Comparison of ENCODE assay signal across 1 cellular context in the genomic region with DNA sequence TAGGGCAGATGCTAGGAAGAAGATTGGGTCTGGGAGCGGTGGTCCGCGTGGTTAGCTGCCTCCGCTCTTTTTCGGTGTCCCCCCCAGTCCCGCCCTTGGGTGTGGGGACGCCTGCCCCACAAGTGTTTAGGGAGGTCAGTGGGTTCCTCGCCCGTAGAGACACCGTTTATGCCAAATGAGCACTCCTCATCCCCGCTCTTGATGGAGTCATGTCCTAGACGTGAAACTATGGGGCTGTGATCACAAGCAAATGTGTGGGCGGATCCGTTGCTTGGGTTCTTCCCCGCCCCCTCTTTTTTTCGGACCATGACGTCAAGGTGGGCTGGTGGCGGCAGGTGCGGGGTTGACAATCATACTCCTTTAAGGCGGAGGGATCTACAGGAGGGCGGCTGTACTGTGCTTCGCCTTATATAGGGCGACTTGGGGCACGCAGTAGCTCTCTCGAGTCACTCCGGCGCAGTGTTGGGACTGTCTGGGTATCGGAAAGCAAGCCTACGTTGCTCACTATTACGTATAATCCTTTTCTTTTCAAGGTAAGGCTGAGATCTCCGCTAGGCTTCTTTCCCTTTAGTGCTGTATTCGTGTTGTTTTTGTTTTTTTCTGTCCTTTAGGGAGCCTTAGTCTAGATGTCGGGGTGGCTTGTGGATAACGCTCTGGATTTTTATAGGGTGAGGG.
TF ChIP-seq lines count a peak whose summit lies in the region.

A gene (plus strand): TSS at position 439 of the 675 bp plus-strand sequence. CDS start 1,529 bp downstream, outside the sequence.

TF ChIP-seq in HepG2, 621 proteins besides CTCF, POLR2A, EP300 and RAD21 (continued from another document and continues in another):
- TF ChIP-seq, protein P1, sequence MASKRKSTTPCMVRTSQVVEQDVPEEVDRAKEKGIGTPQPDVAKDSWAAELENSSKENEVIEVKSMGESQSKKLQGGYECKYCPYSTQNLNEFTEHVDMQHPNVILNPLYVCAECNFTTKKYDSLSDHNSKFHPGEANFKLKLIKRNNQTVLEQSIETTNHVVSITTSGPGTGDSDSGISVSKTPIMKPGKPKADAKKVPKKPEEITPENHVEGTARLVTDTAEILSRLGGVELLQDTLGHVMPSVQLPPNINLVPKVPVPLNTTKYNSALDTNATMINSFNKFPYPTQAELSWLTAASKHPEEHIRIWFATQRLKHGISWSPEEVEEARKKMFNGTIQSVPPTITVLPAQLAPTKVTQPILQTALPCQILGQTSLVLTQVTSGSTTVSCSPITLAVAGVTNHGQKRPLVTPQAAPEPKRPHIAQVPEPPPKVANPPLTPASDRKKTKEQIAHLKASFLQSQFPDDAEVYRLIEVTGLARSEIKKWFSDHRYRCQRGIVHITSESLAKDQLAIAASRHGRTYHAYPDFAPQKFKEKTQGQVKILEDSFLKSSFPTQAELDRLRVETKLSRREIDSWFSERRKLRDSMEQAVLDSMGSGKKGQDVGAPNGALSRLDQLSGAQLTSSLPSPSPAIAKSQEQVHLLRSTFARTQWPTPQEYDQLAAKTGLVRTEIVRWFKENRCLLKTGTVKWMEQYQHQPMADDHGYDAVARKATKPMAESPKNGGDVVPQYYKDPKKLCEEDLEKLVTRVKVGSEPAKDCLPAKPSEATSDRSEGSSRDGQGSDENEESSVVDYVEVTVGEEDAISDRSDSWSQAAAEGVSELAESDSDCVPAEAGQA (IDR thresholded peaks at IDR 0.05; ENCODE audit: low read depth), result peak; percentile 83
- TF ChIP-seq, protein P1 (CRISPR knock-in tag; IDR thresholded peaks at IDR 0.05; ENCODE audit: borderline replicate concordance), result 0 out of 2 replicates have a peak, but pooled peaks have one; percentile 52
- TF ChIP-seq HMG20A (CRISPR knock-in tag; IDR thresholded peaks at IDR 0.05; ENCODE audit: borderline replicate concordance), result no peak
- TF ChIP-seq, protein P2, sequence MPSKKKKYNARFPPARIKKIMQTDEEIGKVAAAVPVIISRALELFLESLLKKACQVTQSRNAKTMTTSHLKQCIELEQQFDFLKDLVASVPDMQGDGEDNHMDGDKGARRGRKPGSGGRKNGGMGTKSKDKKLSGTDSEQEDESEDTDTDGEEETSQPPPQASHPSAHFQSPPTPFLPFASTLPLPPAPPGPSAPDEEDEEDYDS (CRISPR knock-in tag; IDR thresholded peaks at IDR 0.05), result peak; percentile 100
- TF ChIP-seq ZNF83 (CRISPR knock-in tag; IDR thresholded peaks at IDR 0.05; ENCODE audit: borderline replicate concordance), result 0 out of 2 replicates have a peak, but pooled peaks have one; percentile 8
- peak; percentile 92 for TF ChIP-seq GATA4 (IDR thresholded peaks at IDR 0.05; ENCODE audit: borderline replicate concordance, low read depth)
- TF ChIP-seq, protein P3, sequence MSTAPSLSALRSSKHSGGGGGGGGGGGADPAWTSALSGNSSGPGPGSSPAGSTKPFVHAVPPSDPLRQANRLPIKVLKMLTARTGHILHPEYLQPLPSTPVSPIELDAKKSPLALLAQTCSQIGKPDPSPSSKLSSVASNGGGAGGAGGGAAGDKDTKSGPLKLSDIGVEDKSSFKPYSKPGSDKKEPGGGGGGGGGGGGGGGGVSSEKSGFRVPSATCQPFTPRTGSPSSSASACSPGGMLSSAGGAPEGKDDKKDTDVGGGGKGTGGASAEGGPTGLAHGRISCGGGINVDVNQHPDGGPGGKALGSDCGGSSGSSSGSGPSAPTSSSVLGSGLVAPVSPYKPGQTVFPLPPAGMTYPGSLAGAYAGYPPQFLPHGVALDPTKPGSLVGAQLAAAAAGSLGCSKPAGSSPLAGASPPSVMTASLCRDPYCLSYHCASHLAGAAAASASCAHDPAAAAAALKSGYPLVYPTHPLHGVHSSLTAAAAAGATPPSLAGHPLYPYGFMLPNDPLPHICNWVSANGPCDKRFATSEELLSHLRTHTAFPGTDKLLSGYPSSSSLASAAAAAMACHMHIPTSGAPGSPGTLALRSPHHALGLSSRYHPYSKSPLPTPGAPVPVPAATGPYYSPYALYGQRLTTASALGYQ (CRISPR knock-in tag; IDR thresholded peaks at IDR 0.05), result peak; percentile 63; the same call in 1 of the 2 replicates
- peak; percentile 97 for TF ChIP-seq SSRP1 (CRISPR knock-in tag; IDR thresholded peaks at IDR 0.05)
- TF ChIP-seq ZNF296 (CRISPR knock-in tag; conservative IDR thresholded peaks at IDR 0.05), result peak; percentile 18; the same call in 1 of the 2 replicates
- TF ChIP-seq MTF1 (CRISPR knock-in tag; IDR thresholded peaks at IDR 0.05), result 0 out of 2 replicates have a peak, but pooled peaks have one; percentile 91
- peak; percentile 70 for TF ChIP-seq SALL1 (CRISPR knock-in tag; IDR thresholded peaks at IDR 0.05)
- TF ChIP-seq, protein P4, sequence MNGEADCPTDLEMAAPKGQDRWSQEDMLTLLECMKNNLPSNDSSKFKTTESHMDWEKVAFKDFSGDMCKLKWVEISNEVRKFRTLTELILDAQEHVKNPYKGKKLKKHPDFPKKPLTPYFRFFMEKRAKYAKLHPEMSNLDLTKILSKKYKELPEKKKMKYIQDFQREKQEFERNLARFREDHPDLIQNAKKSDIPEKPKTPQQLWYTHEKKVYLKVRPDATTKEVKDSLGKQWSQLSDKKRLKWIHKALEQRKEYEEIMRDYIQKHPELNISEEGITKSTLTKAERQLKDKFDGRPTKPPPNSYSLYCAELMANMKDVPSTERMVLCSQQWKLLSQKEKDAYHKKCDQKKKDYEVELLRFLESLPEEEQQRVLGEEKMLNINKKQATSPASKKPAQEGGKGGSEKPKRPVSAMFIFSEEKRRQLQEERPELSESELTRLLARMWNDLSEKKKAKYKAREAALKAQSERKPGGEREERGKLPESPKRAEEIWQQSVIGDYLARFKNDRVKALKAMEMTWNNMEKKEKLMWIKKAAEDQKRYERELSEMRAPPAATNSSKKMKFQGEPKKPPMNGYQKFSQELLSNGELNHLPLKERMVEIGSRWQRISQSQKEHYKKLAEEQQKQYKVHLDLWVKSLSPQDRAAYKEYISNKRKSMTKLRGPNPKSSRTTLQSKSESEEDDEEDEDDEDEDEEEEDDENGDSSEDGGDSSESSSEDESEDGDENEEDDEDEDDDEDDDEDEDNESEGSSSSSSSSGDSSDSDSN (CRISPR knock-in tag; IDR thresholded peaks at IDR 0.05), result peak; percentile 1; the same call in 1 of the 2 replicates
- TF ChIP-seq FOXP1 (IDR thresholded peaks at IDR 0.05), result no peak
- peak; percentile 38 for TF ChIP-seq FOXP1 (CRISPR knock-in tag; IDR thresholded peaks at IDR 0.05)
- peak; percentile 60 for TF ChIP-seq HCFC1 (IDR thresholded peaks at IDR 0.05; ENCODE audit: low read depth, low read length)
- peak; percentile 82 for TF ChIP-seq THAP11 (CRISPR knock-in tag; IDR thresholded peaks at IDR 0.05)
- peak; percentile 19 for TF ChIP-seq SRSF1 (optimal IDR thresholded peaks at IDR 0.05; ENCODE audit: low read depth, low read length)
- TF ChIP-seq, protein P5, sequence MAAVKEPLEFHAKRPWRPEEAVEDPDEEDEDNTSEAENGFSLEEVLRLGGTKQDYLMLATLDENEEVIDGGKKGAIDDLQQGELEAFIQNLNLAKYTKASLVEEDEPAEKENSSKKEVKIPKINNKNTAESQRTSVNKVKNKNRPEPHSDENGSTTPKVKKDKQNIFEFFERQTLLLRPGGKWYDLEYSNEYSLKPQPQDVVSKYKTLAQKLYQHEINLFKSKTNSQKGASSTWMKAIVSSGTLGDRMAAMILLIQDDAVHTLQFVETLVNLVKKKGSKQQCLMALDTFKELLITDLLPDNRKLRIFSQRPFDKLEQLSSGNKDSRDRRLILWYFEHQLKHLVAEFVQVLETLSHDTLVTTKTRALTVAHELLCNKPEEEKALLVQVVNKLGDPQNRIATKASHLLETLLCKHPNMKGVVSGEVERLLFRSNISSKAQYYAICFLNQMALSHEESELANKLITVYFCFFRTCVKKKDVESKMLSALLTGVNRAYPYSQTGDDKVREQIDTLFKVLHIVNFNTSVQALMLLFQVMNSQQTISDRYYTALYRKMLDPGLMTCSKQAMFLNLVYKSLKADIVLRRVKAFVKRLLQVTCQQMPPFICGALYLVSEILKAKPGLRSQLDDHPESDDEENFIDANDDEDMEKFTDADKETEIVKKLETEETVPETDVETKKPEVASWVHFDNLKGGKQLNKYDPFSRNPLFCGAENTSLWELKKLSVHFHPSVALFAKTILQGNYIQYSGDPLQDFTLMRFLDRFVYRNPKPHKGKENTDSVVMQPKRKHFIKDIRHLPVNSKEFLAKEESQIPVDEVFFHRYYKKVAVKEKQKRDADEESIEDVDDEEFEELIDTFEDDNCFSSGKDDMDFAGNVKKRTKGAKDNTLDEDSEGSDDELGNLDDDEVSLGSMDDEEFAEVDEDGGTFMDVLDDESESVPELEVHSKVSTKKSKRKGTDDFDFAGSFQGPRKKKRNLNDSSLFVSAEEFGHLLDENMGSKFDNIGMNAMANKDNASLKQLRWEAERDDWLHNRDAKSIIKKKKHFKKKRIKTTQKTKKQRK (IDR thresholded peaks at IDR 0.05; ENCODE audit: low read length), result no peak
- TF ChIP-seq, protein P6, sequence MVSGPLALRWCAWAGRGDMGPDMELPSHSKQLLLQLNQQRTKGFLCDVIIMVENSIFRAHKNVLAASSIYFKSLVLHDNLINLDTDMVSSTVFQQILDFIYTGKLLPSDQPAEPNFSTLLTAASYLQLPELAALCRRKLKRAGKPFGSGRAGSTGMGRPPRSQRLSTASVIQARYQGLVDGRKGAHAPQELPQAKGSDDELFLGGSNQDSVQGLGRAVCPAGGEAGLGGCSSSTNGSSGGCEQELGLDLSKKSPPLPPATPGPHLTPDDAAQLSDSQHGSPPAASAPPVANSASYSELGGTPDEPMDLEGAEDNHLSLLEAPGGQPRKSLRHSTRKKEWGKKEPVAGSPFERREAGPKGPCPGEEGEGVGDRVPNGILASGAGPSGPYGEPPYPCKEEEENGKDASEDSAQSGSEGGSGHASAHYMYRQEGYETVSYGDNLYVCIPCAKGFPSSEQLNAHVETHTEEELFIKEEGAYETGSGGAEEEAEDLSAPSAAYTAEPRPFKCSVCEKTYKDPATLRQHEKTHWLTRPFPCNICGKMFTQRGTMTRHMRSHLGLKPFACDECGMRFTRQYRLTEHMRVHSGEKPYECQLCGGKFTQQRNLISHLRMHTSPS (CRISPR knock-in tag; IDR thresholded peaks at IDR 0.05; ENCODE audit: low read depth), result no peak
- TF ChIP-seq, protein P7, sequence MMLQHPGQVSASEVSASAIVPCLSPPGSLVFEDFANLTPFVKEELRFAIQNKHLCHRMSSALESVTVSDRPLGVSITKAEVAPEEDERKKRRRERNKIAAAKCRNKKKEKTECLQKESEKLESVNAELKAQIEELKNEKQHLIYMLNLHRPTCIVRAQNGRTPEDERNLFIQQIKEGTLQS (CRISPR knock-in tag; IDR thresholded peaks at IDR 0.05), result peak; percentile 59
- TF ChIP-seq NRL (CRISPR knock-in tag; IDR thresholded peaks at IDR 0.05; ENCODE audit: borderline replicate concordance), result no peak
- TF ChIP-seq ZBTB3 (CRISPR knock-in tag; IDR thresholded peaks at IDR 0.05; ENCODE audit: borderline replicate concordance, low read depth), result no peak
- TF ChIP-seq ZFP36L2 (CRISPR knock-in tag; IDR thresholded peaks at IDR 0.05), result no peak
- TF ChIP-seq ZNF776 (CRISPR knock-in tag; IDR thresholded peaks at IDR 0.05), result no peak
- TF ChIP-seq, protein P8, sequence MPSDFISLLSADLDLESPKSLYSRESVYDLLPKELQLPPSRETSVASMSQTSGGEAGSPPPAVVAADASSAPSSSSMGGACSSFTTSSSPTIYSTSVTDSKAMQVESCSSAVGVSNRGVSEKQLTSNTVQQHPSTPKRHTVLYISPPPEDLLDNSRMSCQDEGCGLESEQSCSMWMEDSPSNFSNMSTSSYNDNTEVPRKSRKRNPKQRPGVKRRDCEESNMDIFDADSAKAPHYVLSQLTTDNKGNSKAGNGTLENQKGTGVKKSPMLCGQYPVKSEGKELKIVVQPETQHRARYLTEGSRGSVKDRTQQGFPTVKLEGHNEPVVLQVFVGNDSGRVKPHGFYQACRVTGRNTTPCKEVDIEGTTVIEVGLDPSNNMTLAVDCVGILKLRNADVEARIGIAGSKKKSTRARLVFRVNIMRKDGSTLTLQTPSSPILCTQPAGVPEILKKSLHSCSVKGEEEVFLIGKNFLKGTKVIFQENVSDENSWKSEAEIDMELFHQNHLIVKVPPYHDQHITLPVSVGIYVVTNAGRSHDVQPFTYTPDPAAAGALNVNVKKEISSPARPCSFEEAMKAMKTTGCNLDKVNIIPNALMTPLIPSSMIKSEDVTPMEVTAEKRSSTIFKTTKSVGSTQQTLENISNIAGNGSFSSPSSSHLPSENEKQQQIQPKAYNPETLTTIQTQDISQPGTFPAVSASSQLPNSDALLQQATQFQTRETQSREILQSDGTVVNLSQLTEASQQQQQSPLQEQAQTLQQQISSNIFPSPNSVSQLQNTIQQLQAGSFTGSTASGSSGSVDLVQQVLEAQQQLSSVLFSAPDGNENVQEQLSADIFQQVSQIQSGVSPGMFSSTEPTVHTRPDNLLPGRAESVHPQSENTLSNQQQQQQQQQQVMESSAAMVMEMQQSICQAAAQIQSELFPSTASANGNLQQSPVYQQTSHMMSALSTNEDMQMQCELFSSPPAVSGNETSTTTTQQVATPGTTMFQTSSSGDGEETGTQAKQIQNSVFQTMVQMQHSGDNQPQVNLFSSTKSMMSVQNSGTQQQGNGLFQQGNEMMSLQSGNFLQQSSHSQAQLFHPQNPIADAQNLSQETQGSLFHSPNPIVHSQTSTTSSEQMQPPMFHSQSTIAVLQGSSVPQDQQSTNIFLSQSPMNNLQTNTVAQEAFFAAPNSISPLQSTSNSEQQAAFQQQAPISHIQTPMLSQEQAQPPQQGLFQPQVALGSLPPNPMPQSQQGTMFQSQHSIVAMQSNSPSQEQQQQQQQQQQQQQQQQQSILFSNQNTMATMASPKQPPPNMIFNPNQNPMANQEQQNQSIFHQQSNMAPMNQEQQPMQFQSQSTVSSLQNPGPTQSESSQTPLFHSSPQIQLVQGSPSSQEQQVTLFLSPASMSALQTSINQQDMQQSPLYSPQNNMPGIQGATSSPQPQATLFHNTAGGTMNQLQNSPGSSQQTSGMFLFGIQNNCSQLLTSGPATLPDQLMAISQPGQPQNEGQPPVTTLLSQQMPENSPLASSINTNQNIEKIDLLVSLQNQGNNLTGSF (CRISPR knock-in tag; IDR thresholded peaks at IDR 0.05), result peak; percentile 92
- TF ChIP-seq, protein P9, sequence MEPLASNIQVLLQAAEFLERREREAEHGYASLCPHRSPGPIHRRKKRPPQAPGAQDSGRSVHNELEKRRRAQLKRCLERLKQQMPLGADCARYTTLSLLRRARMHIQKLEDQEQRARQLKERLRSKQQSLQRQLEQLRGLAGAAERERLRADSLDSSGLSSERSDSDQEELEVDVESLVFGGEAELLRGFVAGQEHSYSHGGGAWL (CRISPR knock-in tag; IDR thresholded peaks at IDR 0.05), result no peak; the same call in 1 of the 2 replicates
- 0 out of 2 replicates have a peak, but pooled peaks have one; percentile 86 for TF ChIP-seq ZNF737 (CRISPR knock-in tag; IDR thresholded peaks at IDR 0.05; ENCODE audit: borderline replicate concordance)
- TF ChIP-seq NCOA2 (CRISPR knock-in tag; IDR thresholded peaks at IDR 0.05), result peak; percentile 67; the same call in 1 of the 2 replicates
- peak; percentile 99 for TF ChIP-seq POLR2AphosphoS2 (IDR thresholded peaks at IDR 0.05; ENCODE audit: low read depth, low read length)
